ENCODE assay signal across 8 cellular contexts in genomic region chr22:45672564-45673481, GRCh38. TPM values are rescaled to one million over a fixed set of nuclear protein-coding genes. Genes with fewer than 3 reads are reported as not detected.
DNase-seq lines count a peak whose midpoint lies in the region; ATAC-seq, FAIRE-seq and TF ChIP-seq lines count a peak whose summit lies in the region.

No MANE protein-coding gene starts in this region.

- H3K36me3 ChIP-seq in BE2C (peaks cover 17% of the 10 kb centered on the region), keratinocyte (ENCODE audit: control insufficient read depth in 2 of 2, extremely low read depth in 1 of 2, insufficient read depth in 2 of 2, low read length in 2 of 2) (peaks cover 0 to 3% of the 10 kb centered on the region in 2 experiments)

- H3K27me3 ChIP-seq in BE2C (no peaks in the 10 kb centered on the region), keratinocyte (ENCODE audit: control insufficient read depth, extremely low read depth, insufficient read depth, low read length) (no peaks in the 10 kb centered on the region)

- DNase-seq in BE2C = peak; percentile 49
- DNase-seq in keratinocyte (ENCODE audit: low read depth, low spot score) = no peak
- DNase-seq in substantia nigra (lab: John Stamatoyannopoulos, UW) = peak in 1 of 49 donors; percentile 49
- no peak for DNase-seq in NCI-H1694 treated with DMSO at 0.1 percent for 48 hours (lab: John Stamatoyannopoulos, UW)
- no peak for DNase-seq in central memory CD4-positive, alpha-beta T cell

- peaks cover 3% of the 10 kb centered on the region for H3K9me1 ChIP-seq in keratinocyte (ENCODE audit: control insufficient read depth, extremely low read depth, insufficient read depth, low read length)

- peak overlapping the region; percentile 76 for H2AFZ ChIP-seq in keratinocyte (ENCODE audit: control insufficient read depth, low read length)

- peak; percentile 56 for FAIRE-seq in keratinocyte (lab: Jason Lieb, UNC)

- peak overlapping the region; percentile 96 for H3K9ac ChIP-seq in keratinocyte (ENCODE audit: control insufficient read depth, extremely low read depth, insufficient read depth, low read length)

- peak overlapping the region; percentile 48 for H3K27ac ChIP-seq in angular gyrus (ENCODE audit: low read depth, low read length)
- H3K27ac ChIP-seq in keratinocyte (ENCODE audit: control insufficient read depth, insufficient read depth, low read length) = peak overlapping the region; percentile 82
- peak overlapping the region; percentile 81 for H3K27ac ChIP-seq in substantia nigra (ENCODE audit: low read depth, low read length, poor library complexity, severe bottlenecking)

- H3K4me3 ChIP-seq in BE2C (ENCODE audit: low read depth, low read length) = peak overlapping the region; percentile 95
- H3K4me3 ChIP-seq in keratinocyte (ENCODE audit: control insufficient read depth in 2 of 3, extremely low read depth in 1 of 3, insufficient read depth in 2 of 3, low read depth in 1 of 3, low read length in 3 of 3) = peak overlapping the region; percentile 80 to 96 (median 92)

- dilution Hi-C loops in keratinocyte (cut with MboI; ENCODE audit: extremely low pct_ligation_motif_present, low sequenced_read_pairs) = no loop called here

- peaks cover 3% of the 10 kb centered on the region for H3K4me1 ChIP-seq in BE2C
- H3K4me1 ChIP-seq in keratinocyte (ENCODE audit: control insufficient read depth, extremely low read depth, insufficient read depth, low read length) = peaks cover 23% of the 10 kb centered on the region

- peak overlapping the region; percentile 91 for H3K4me2 ChIP-seq in keratinocyte (ENCODE audit: control insufficient read depth, extremely low read depth, insufficient read depth, low read depth, low read length)

- no peaks in the 10 kb centered on the region for H4K20me1 ChIP-seq in keratinocyte (ENCODE audit: control insufficient read depth, extremely low read depth, insufficient read depth, low read length)

- H3K9me3 ChIP-seq in BE2C (no peaks in the 10 kb centered on the region), keratinocyte (ENCODE audit: control insufficient read depth, low read depth, low read length) (no peaks in the 10 kb centered on the region)

- no peak for TF ChIP-seq CTCF in BE2C (IDR thresholded peaks at IDR 0.05; ENCODE audit: low read depth, low read length)
- TF ChIP-seq CTCF in keratinocyte (optimal IDR thresholded peaks at IDR 0.05 in 1 of 3, IDR thresholded peaks at IDR 0.05 in 1 of 3, conservative IDR thresholded peaks at IDR 0.05 in 1 of 3; ENCODE audit: extremely low read depth in 1 of 3, insufficient read depth in 2 of 3, low read length in 3 of 3) = no peak

- peaks cover 54% of the 10 kb centered on the region for H3K79me2 ChIP-seq in keratinocyte (ENCODE audit: control insufficient read depth, insufficient read depth, low read length)

- peak; percentile 22 for ATAC-seq in HG03135 (IDR thresholded peaks at IDR 0.05; ENCODE audit: unreplicated experiment)
- no peak for ATAC-seq in GM19463 (IDR thresholded peaks at IDR 0.05; ENCODE audit: unreplicated experiment)

RNA-seq across cellular contexts. Expression of gene ATXN10, which starts 1.2 kb away (rescaled TPM):
- polyA plus RNA-seq in BE2C (2012; ENCODE audit: insufficient read depth, insufficient read length, low read depth) = 126 TPM
- 238 to 276 TPM (median 242 TPM) in 3 replicates for polyA plus RNA-seq in keratinocyte
- polyA plus RNA-seq in keratinocyte (2011; ENCODE audit: low read depth) = 147 TPM
- 172 and 329 TPM in 2 replicates for polyA plus RNA-seq in keratinocyte (2011; cell fraction: cytosol; rRNA removed)
- polyA plus RNA-seq in keratinocyte (2011; cell fraction: nucleus; rRNA removed) = 190 and 196 TPM in 2 replicates
- polyA plus RNA-seq in keratinocyte (2012; ENCODE audit: low replicate concordance) = 88.1 and 124 TPM in 2 replicates
- polyA minus RNA-seq in keratinocyte = 156 to 320 TPM (median 270 TPM) in 3 replicates
- 71.7 TPM for polyA minus RNA-seq in keratinocyte (2011; cell fraction: cytosol; rRNA and poly(A)+ RNA removed)
- 59.4 and 126 TPM in 2 replicates for polyA minus RNA-seq in keratinocyte (2011; cell fraction: nucleus; rRNA and poly(A)+ RNA removed)
